Comparison of ENCODE assay signal across 21 cellular contexts in genomic region chr7:18498327-18498726, GRCh38. TPM values are rescaled to one million over a fixed set of nuclear protein-coding genes. Genes with fewer than 3 reads are reported as not detected.
A peak's percentile ranks its signal among the peaks of the same experiment; 100 is the strongest.
DNase-seq lines count a peak whose midpoint lies in the region; ATAC-seq, FAIRE-seq and TF ChIP-seq lines count a peak whose summit lies in the region.
"Had no signal": no experiment of that assay in that cellular context is flagged by ENCODE, and none has a peak within 500 bp of the region (broad histone marks: within the 10 kb centered on the region; RNA-seq: fewer than 3 reads in every experiment).

No MANE protein-coding gene starts in this region.

- H3K4me3 ChIP-seq in MM.1S (ENCODE audit: low read length) (peak overlapping the region; percentile 83), smooth muscle cell (no peak overlapping the region), pancreas (no peak overlapping the region)

- no peak overlapping the region for H2AFZ ChIP-seq in MM.1S (ENCODE audit: low read length)
- no peak overlapping the region for H2AFZ ChIP-seq in smooth muscle cell (ENCODE audit: low read depth)

- TF ChIP-seq CTCF in MM.1S (IDR thresholded peaks at IDR 0.05; ENCODE audit: low read length) (no peak), smooth muscle cell (IDR thresholded peaks at IDR 0.05; ENCODE audit: borderline replicate concordance, insufficient read depth, poor library complexity, severe bottlenecking) (no peak), pancreas (IDR thresholded peaks at IDR 0.05) (no peak)

- H3K9ac ChIP-seq in MM.1S (ENCODE audit: low read length), result peak overlapping the region; percentile 80; the same call in 1 of the 2 replicates
- H3K9ac ChIP-seq in smooth muscle cell (ENCODE audit: low read depth), result no peak overlapping the region

- 57% methylated on average over 2 of the region's 2 CpGs for WGBS in smooth muscle cell (ENCODE audit: low lambda C conversion rate)
- WGBS in pancreas, 2 donors, result 47 to 63% methylated on average over 2 of the region's 2 CpGs

- intact Hi-C loops in pancreas (cut with DNase I), result no loop called here

- H3K9me3 ChIP-seq in MM.1S (replicated peaks; ENCODE audit: insufficient read depth, low read length), result no peaks in the 10 kb centered on the region
- no peaks in the 10 kb centered on the region for H3K9me3 ChIP-seq in smooth muscle cell (replicated peaks; ENCODE audit: low read depth)
- no peaks in the 10 kb centered on the region for H3K9me3 ChIP-seq in pancreas

- DNase-seq in DMS 273 (lab: John Stamatoyannopoulos, UW; ENCODE audit: unreplicated experiment), result peak; percentile 19
- DNase-seq in DMS 273 treated with DMSO at 0.1 percent for 48 hours (lab: John Stamatoyannopoulos, UW), result no peak
- DNase-seq in MM.1S, result no peak
- DNase-seq in cerebellum (ENCODE audit: low spot score), result peak; percentile 5
- no peak for DNase-seq in smooth muscle cell (lab: John Stamatoyannopoulos, UW; ENCODE audit: unreplicated experiment)
- no peak for DNase-seq in mucosa of gallbladder (ENCODE audit: low spot score)
- no peak for DNase-seq in HK-2 (ENCODE audit: unreplicated experiment)
- DNase-seq in pancreas, result no peak
- DNase-seq: activated CD4-positive, alpha-beta T cell treated with anti-CD3 and anti-CD28 coated beads for 4 hours; activated T-cell treated with anti-CD3 and anti-CD28 coated beads for 4 hours; CD4-positive, alpha-beta memory T cell; foreskin keratinocyte; H7; immature natural killer cell; KG1; mesenchymal stem cell; NCI-H524 treated with DMSO at 0.1 percent for 48 hours; T-helper 17 cell; trophoblast cell had no signal

- H3K27me3 ChIP-seq in MM.1S (replicated peaks; ENCODE audit: insufficient read depth, low read length), result no peaks in the 10 kb centered on the region
- no peaks in the 10 kb centered on the region for H3K27me3 ChIP-seq in smooth muscle cell (ENCODE audit: low read depth)
- no peaks in the 10 kb centered on the region for H3K27me3 ChIP-seq in pancreas
- H3K27me3 ChIP-seq: foreskin keratinocyte had no signal

- H3K4me2 ChIP-seq in MM.1S (ENCODE audit: low read depth, low read length), result peak overlapping the region; percentile 69
- peak overlapping the region; percentile 7 for H3K4me2 ChIP-seq in smooth muscle cell

- H4K20me1 ChIP-seq in MM.1S (ENCODE audit: insufficient read depth, low read length), result no peaks in the 10 kb centered on the region
- H4K20me1 ChIP-seq in smooth muscle cell (ENCODE audit: low read depth), result no peaks in the 10 kb centered on the region

- FAIRE-seq in pancreas (lab: Jason Lieb, UNC), result no peak
- FAIRE-seq: endometrium had no signal

- H3K27ac ChIP-seq in MM.1S (ENCODE audit: low read length) (peak overlapping the region; percentile 85; the same call in 1 of the 2 replicates), smooth muscle cell (ENCODE audit: low read depth) (no peak overlapping the region), pancreas (no peak overlapping the region)
- H3K27ac ChIP-seq: 22Rv1, foreskin keratinocyte had no signal

- no peaks in the 10 kb centered on the region for H3K9me2 ChIP-seq in MM.1S (replicated peaks; ENCODE audit: insufficient read depth, low read length)

- H3F3A ChIP-seq in MM.1S (ENCODE audit: insufficient read depth, low read length) (peaks cover 25% of the 10 kb centered on the region), smooth muscle cell (ENCODE audit: low read depth) (peaks cover 3% of the 10 kb centered on the region)

- H3K36me3 ChIP-seq in MM.1S (replicated peaks; ENCODE audit: insufficient read depth, low read length) (no peaks in the 10 kb centered on the region), smooth muscle cell (ENCODE audit: low read depth) (no peaks in the 10 kb centered on the region), pancreas (no peaks in the 10 kb centered on the region)

- H3K79me2 ChIP-seq in MM.1S (ENCODE audit: low read length) (peaks cover 75% of the 10 kb centered on the region), smooth muscle cell (ENCODE audit: low read depth) (no peaks in the 10 kb centered on the region)

- H3K4me1 ChIP-seq in MM.1S (ENCODE audit: low read length) (peaks cover 30% of the 10 kb centered on the region), smooth muscle cell (ENCODE audit: low read depth) (peaks cover 21% of the 10 kb centered on the region), pancreas (peaks cover 0 to 12% (median 0%) of the 10 kb centered on the region in 3 donors)

- no peak for ATAC-seq in pancreas
- ATAC-seq: foreskin keratinocyte, T-helper 17 cell had no signal

RNA-seq across cellular contexts. Expression of gene HDAC9, which starts 2.8 kb away (rescaled TPM):
- total RNA-seq in cerebellum (62.0 TPM), smooth muscle cell (7.1 and 9.2 TPM in 2 replicates), mucosa of gallbladder (13.5 TPM), pancreas (10 to 100 TPM in 1 of 6 donors, 1 to 10 TPM in 5; 1.3 to 12.3 (median 3.5) TPM)
- polyA plus RNA-seq in smooth muscle cell (2.2 and 2.5 TPM in 2 replicates), pancreas (1 to 10 TPM; 1.5 to 4.8 TPM)

Comparison
In these comparisons a context has a peak if more than half of its experiments do, and no peak if none do; other contexts are left out.
1. DNase-seq: peak in DMS 273 (single experiment) and cerebellum (single experiment); none in DMS 273 treated with DMSO at 0.1 percent for 48 hours (single experiment), MM.1S (single experiment), smooth muscle cell (single experiment), mucosa of gallbladder (single experiment), HK-2 (single experiment) and pancreas (0 of 6).